Comparison of ENCODE assay signal across 7 cellular contexts in genomic region chr1:27602510-27603319, GRCh38. TPM values are rescaled to one million over a fixed set of nuclear protein-coding genes. Genes with fewer than 3 reads are reported as not detected.
DNase-seq lines count a peak whose midpoint lies in the region; ATAC-seq and TF ChIP-seq lines count a peak whose summit lies in the region.

No MANE protein-coding gene starts in this region.

- intact Hi-C loops in adrenal gland (cut with DNase I) (loop anchor here (2.0 to 5.0 kb wide), 3 partner anchors 45 to 205 kb away; no protein-coding TSS in a partner anchor), left ventricle myocardium superior (cut with micrococcal nuclease) (loop anchor here (5.0 kb wide), 1 partner anchor 40 kb away; no protein-coding TSS in a partner anchor)

- 0 to 1% (median 1%) methylated on average over 4 to 53 of the region's 55 CpGs for WGBS in adrenal gland, 4 donors

- ATAC-seq in left ventricle myocardium superior: peak; percentile 26
- no peak for ATAC-seq in HG03139 (IDR thresholded peaks at IDR 0.05; ENCODE audit: unreplicated experiment)

- TF ChIP-seq POLR2A in adrenal gland (IDR thresholded peaks at IDR 0.05): peak in 1 of 2 donors; percentile 32

- H3K4me3 ChIP-seq in GM08714 (ENCODE audit: low read length): peak overlapping the region; percentile 75
- peak overlapping the region; percentile 73 to 95 (median 76) for H3K4me3 ChIP-seq in adrenal gland
- peak overlapping the region; percentile 96 for H3K4me3 ChIP-seq in rectal smooth muscle tissue (ENCODE audit: low read length)

- no peak for TF ChIP-seq CTCF in adrenal gland (IDR thresholded peaks at IDR 0.05)

- H3K27me3 ChIP-seq in adrenal gland (no peaks in the 10 kb centered on the region), rectal smooth muscle tissue (ENCODE audit: control insufficient read depth, insufficient read depth, low read length) (no peaks in the 10 kb centered on the region)

- H3K9ac ChIP-seq in rectal smooth muscle tissue (ENCODE audit: low read length): peak overlapping the region; percentile 67

- peak; percentile 62 for DNase-seq in NCI-H1092 treated with DMSO at 0.1 percent for 48 hours (lab: John Stamatoyannopoulos, UW)
- peak in 6 of 7 donors; percentile 57 to 78 (median 75) for DNase-seq in adrenal gland
- peak; percentile 78 for DNase-seq in left ventricle myocardium superior
- DNase-seq in occipital lobe (lab: John Stamatoyannopoulos, UW): no peak

- no peaks in the 10 kb centered on the region for H3K9me3 ChIP-seq in adrenal gland (replicated peaks in 1 of 3)

- H3K27ac ChIP-seq in adrenal gland: peak overlapping the region; percentile 84 to 96 (median 90)
- peak overlapping the region; percentile 91 for H3K27ac ChIP-seq in rectal smooth muscle tissue (ENCODE audit: low read depth, low read length)

- peaks cover 43 to 50% of the 10 kb centered on the region in 2 donors for H3K4me1 ChIP-seq in adrenal gland (replicated peaks in 1 of 2)
- peaks cover 31% of the 10 kb centered on the region for H3K4me1 ChIP-seq in rectal smooth muscle tissue (ENCODE audit: control insufficient read depth, insufficient read depth, low read length)

- no peaks in the 10 kb centered on the region for H3K36me3 ChIP-seq in adrenal gland (replicated peaks in 1 of 2)
- no peaks in the 10 kb centered on the region for H3K36me3 ChIP-seq in rectal smooth muscle tissue (ENCODE audit: control insufficient read depth, insufficient read depth, low read length)

RNA-seq across cellular contexts. Expression of gene AHDC1, which starts 1.2 kb away (rescaled TPM):
- total RNA-seq in adrenal gland (100 to 1,000 TPM in 1 of 8 donors, 10 to 100 TPM in 7; 43.9 to 111 (median 71.8) TPM), left ventricle myocardium superior (42.8 TPM), occipital lobe (11.9 TPM)
- polyA plus RNA-seq in adrenal gland: 10 to 100 TPM; 10.4 to 98.5 (median 27.0) TPM

RNA-seq across cellular contexts. Expression of gene FGR, which starts 32.3 kb away (rescaled TPM):
- total RNA-seq in adrenal gland (10 to 100 TPM in 4 of 8 donors, 1 to 10 TPM in 4; 4.7 to 16.0 (median 10.4) TPM), left ventricle myocardium superior (4.7 TPM), occipital lobe (0.78 TPM)
- 10 to 100 TPM in 2 of 3 donors, 1 to 10 TPM in 1; 6.0 to 51.9 (median 11.3) TPM for polyA plus RNA-seq in adrenal gland
